ENCODE assay signal across 1 cellular context in genomic region chr19:48249502-48250014, GRCh38.
TF ChIP-seq lines count a peak whose summit lies in the region.

No MANE protein-coding gene starts in this region.

TF ChIP-seq in GM12878, 131 proteins besides CTCF, POLR2A, EP300 and RAD21 (continued from another document and continues in another):
- TF ChIP-seq, protein P1, sequence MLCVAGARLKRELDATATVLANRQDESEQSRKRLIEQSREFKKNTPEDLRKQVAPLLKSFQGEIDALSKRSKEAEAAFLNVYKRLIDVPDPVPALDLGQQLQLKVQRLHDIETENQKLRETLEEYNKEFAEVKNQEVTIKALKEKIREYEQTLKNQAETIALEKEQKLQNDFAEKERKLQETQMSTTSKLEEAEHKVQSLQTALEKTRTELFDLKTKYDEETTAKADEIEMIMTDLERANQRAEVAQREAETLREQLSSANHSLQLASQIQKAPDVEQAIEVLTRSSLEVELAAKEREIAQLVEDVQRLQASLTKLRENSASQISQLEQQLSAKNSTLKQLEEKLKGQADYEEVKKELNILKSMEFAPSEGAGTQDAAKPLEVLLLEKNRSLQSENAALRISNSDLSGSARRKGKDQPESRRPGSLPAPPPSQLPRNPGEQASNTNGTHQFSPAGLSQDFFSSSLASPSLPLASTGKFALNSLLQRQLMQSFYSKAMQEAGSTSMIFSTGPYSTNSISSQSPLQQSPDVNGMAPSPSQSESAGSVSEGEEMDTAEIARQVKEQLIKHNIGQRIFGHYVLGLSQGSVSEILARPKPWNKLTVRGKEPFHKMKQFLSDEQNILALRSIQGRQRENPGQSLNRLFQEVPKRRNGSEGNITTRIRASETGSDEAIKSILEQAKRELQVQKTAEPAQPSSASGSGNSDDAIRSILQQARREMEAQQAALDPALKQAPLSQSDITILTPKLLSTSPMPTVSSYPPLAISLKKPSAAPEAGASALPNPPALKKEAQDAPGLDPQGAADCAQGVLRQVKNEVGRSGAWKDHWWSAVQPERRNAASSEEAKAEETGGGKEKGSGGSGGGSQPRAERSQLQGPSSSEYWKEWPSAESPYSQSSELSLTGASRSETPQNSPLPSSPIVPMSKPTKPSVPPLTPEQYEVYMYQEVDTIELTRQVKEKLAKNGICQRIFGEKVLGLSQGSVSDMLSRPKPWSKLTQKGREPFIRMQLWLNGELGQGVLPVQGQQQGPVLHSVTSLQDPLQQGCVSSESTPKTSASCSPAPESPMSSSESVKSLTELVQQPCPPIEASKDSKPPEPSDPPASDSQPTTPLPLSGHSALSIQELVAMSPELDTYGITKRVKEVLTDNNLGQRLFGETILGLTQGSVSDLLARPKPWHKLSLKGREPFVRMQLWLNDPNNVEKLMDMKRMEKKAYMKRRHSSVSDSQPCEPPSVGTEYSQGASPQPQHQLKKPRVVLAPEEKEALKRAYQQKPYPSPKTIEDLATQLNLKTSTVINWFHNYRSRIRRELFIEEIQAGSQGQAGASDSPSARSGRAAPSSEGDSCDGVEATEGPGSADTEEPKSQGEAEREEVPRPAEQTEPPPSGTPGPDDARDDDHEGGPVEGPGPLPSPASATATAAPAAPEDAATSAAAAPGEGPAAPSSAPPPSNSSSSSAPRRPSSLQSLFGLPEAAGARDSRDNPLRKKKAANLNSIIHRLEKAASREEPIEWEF (IDR thresholded peaks at IDR 0.05; ENCODE audit: insufficient replicate concordance, low read depth, low read length) = no peak
- no peak for TF ChIP-seq YBX1 (IDR thresholded peaks at IDR 0.05)
- no peak for TF ChIP-seq USF2 (IDR thresholded peaks at IDR 0.05; ENCODE audit: borderline replicate concordance, low read depth, low read length)
- TF ChIP-seq CBX5 (IDR thresholded peaks at IDR 0.05; ENCODE audit: low read depth) = peak; percentile 43; the same call in 1 of the 2 replicates
- no peak for TF ChIP-seq CEBPZ (IDR thresholded peaks at IDR 0.05; ENCODE audit: low read depth, low read length)
- no peak for TF ChIP-seq HDAC6 (IDR thresholded peaks at IDR 0.05; ENCODE audit: unreplicated experiment)
- TF ChIP-seq IRF4 (IDR thresholded peaks at IDR 0.05; ENCODE audit: low read depth, low read length) = 0 out of 2 replicates have a peak, but pooled peaks have one; percentile 21
- TF ChIP-seq, protein P2, sequence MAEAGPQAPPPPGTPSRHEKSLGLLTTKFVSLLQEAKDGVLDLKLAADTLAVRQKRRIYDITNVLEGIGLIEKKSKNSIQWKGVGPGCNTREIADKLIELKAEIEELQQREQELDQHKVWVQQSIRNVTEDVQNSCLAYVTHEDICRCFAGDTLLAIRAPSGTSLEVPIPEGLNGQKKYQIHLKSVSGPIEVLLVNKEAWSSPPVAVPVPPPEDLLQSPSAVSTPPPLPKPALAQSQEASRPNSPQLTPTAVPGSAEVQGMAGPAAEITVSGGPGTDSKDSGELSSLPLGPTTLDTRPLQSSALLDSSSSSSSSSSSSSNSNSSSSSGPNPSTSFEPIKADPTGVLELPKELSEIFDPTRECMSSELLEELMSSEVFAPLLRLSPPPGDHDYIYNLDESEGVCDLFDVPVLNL (IDR thresholded peaks at IDR 0.05; ENCODE audit: low read depth, low read length) = no peak
- peak; percentile 88; the same call in 1 of the 2 replicates for TF ChIP-seq ZNF207 (IDR thresholded peaks at IDR 0.05; ENCODE audit: borderline replicate concordance)
- peak; percentile 87 for TF ChIP-seq ZNF687 (IDR thresholded peaks at IDR 0.05)
- peak; percentile 91 for TF ChIP-seq POLR2AphosphoS5 (IDR thresholded peaks at IDR 0.05; ENCODE audit: low read length)
- no peak; the same call in 1 of the 2 replicates for TF ChIP-seq ATF2 (IDR thresholded peaks at IDR 0.05; ENCODE audit: low read length)
- no peak for TF ChIP-seq SMARCA5 (IDR thresholded peaks at IDR 0.05)
- no peak for TF ChIP-seq PKNOX1 (IDR thresholded peaks at IDR 0.05)
- TF ChIP-seq SP1 (IDR thresholded peaks at IDR 0.05; ENCODE audit: low read depth, low read length) = no peak
- TF ChIP-seq RB1 (IDR thresholded peaks at IDR 0.05; ENCODE audit: borderline replicate concordance) = 0 out of 2 replicates have a peak, but pooled peaks have one; percentile 59
- no peak for TF ChIP-seq EZH2 (IDR thresholded peaks at IDR 0.05; ENCODE audit: borderline replicate concordance, control insufficient read depth, low read depth, low read length)
- peak; percentile 86; the same call in 1 of the 2 replicates for TF ChIP-seq CHD1 (IDR thresholded peaks at IDR 0.05; ENCODE audit: low read depth, low read length)
- TF ChIP-seq, protein P3, sequence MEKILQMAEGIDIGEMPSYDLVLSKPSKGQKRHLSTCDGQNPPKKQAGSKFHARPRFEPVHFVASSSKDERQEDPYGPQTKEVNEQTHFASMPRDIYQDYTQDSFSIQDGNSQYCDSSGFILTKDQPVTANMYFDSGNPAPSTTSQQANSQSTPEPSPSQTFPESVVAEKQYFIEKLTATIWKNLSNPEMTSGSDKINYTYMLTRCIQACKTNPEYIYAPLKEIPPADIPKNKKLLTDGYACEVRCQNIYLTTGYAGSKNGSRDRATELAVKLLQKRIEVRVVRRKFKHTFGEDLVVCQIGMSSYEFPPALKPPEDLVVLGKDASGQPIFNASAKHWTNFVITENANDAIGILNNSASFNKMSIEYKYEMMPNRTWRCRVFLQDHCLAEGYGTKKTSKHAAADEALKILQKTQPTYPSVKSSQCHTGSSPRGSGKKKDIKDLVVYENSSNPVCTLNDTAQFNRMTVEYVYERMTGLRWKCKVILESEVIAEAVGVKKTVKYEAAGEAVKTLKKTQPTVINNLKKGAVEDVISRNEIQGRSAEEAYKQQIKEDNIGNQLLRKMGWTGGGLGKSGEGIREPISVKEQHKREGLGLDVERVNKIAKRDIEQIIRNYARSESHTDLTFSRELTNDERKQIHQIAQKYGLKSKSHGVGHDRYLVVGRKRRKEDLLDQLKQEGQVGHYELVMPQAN (conservative IDR thresholded peaks at IDR 0.05) = no peak
- TF ChIP-seq TCF3 (IDR thresholded peaks at IDR 0.05; ENCODE audit: borderline replicate concordance, insufficient read depth, low read depth, low read length) = peak; percentile 51; the same call in 1 of the 2 replicates
- no peak for TF ChIP-seq BMI1 (IDR thresholded peaks at IDR 0.05; ENCODE audit: borderline replicate concordance)
- TF ChIP-seq, protein P4, sequence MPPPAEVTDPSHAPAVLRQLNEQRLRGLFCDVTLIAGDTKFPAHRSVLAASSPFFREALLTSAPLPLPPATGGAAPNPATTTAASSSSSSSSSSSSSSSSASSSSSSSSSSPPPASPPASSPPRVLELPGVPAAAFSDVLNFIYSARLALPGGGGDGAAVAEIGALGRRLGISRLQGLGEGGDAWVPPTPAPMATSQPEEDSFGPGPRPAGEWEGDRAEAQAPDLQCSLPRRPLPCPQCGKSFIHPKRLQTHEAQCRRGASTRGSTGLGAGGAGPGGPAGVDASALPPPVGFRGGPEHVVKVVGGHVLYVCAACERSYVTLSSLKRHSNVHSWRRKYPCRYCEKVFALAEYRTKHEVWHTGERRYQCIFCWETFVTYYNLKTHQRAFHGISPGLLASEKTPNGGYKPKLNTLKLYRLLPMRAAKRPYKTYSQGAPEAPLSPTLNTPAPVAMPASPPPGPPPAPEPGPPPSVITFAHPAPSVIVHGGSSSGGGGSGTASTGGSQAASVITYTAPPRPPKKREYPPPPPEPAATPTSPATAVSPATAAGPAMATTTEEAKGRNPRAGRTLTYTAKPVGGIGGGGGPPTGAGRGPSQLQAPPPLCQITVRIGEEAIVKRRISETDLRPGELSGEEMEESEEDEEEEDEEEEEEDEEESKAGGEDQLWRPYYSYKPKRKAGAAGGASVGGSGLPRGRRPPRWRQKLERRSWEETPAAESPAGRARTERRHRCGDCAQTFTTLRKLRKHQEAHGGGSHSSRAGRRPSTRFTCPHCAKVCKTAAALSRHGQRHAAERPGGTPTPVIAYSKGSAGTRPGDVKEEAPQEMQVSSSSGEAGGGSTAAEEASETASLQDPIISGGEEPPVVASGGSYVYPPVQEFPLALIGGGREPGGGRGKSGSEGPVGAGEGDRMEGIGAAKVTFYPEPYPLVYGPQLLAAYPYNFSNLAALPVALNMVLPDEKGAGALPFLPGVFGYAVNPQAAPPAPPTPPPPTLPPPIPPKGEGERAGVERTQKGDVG (CRISPR knock-in tag; IDR thresholded peaks at IDR 0.05) = no peak
- TF ChIP-seq SMAD1 (IDR thresholded peaks at IDR 0.05; ENCODE audit: low read depth, partially characterized antibody) = peak; percentile 48
- peak; percentile 83 for TF ChIP-seq PML (IDR thresholded peaks at IDR 0.05; ENCODE audit: low read length)
- no peak for TF ChIP-seq CBX3 (IDR thresholded peaks at IDR 0.05; ENCODE audit: borderline replicate concordance, low read depth)
- TF ChIP-seq BCL11A (IDR thresholded peaks at IDR 0.05; ENCODE audit: low read depth, low read length) = no peak
- 0 out of 4 replicates have a peak, but pooled peaks of 1 of the 2 experiments have one; percentile 19 for TF ChIP-seq SRF (IDR thresholded peaks at IDR 0.05; ENCODE audit: low read depth in 2 of 2, low read length in 2 of 2)
- TF ChIP-seq MTA3 (IDR thresholded peaks at IDR 0.05; ENCODE audit: borderline replicate concordance, low read length) = no peak
